Comparison of ENCODE assay signal across 1 cellular context in genomic region chr3:161096771-161097367, GRCh38.
TF ChIP-seq lines count a peak whose summit lies in the region.

No MANE protein-coding gene starts in this region.

TF ChIP-seq in K562, 482 proteins besides CTCF, POLR2A, EP300 and RAD21 (continued from another document):
- TF ChIP-seq REST (CRISPR knock-in tag; IDR thresholded peaks at IDR 0.05; ENCODE audit: low read depth) (no peak), SNAPC5 (CRISPR knock-in tag; IDR thresholded peaks at IDR 0.05) (no peak), ZSCAN29 (IDR thresholded peaks at IDR 0.05) (no peak)
TF ChIP-seq in K562: peak in this region for 1.
